Comparison of ENCODE assay signal across 22 cellular contexts in the genomic region with DNA sequence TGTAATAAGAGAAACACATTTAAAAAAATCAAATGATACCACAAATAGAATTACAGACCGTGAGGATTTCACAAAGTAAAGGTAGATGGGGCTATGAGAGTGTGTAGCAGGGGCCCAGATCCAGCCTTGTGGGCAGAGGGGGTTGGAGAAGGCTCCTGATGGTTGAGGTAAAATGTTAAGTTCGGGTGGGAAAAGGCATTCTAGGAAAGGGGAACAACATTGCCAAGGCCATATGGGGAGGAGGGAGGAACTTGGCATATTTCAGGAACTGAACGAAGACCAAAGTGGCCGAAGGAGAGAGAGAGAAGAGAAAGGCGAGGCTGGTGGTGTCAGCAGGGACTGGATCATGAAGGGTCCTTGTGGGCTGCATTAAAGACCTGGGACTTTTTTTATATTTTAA.
DNase-seq lines count a peak whose midpoint lies in the region; ATAC-seq and TF ChIP-seq lines count a peak whose summit lies in the region.
"Had no signal": no experiment of that assay in that cellular context is flagged by ENCODE, and none has a peak within 500 bp of the region (broad histone marks: within the 10 kb centered on the region; RNA-seq: fewer than 3 reads in every experiment).

No MANE protein-coding gene starts in this region.

- H3K9me3 ChIP-seq in spleen, result peaks cover 0 to 4% (median 0%) of the 10 kb centered on the region in 8 donors
- H3K9me3 ChIP-seq: neutrophil, testis had no signal

- peaks cover 5% of the 10 kb centered on the region for H3K9me3 Mint-ChIP-seq in activated naive CD4-positive, alpha-beta T cell treated with anti-CD3 and anti-CD28 coated beads for 36 hours
- H3K9me3 Mint-ChIP-seq in activated naive CD4-positive, alpha-beta T cell treated with anti-CD3 and anti-CD28 coated beads, Interleukin-2, amount 10 ng/mL, durations not matched to agents 7 days and 5 days, result peaks cover 9% of the 10 kb centered on the region
- no peaks in the 10 kb centered on the region for H3K9me3 Mint-ChIP-seq in activated B cell treated with CpG ODN at 0.5 μM for 24 hours
- H3K9me3 Mint-ChIP-seq in immature natural killer cell, result no peaks in the 10 kb centered on the region
- H3K9me3 Mint-ChIP-seq in stimulated activated naive B cell treated with anti-CD40 and anti-IgM and Interleukin-4, amounts not matched to agents 10 μg/mL and 1 μg/mL and 100 μg/mL, for 72 hours, result peaks cover 0 to 6% of the 10 kb centered on the region in 2 donors

- peaks cover 27% of the 10 kb centered on the region for H3K4me1 Mint-ChIP-seq in activated naive CD4-positive, alpha-beta T cell treated with anti-CD3 and anti-CD28 coated beads for 36 hours (ENCODE audit: low read depth)
- peaks cover 3% of the 10 kb centered on the region for H3K4me1 Mint-ChIP-seq in activated naive CD4-positive, alpha-beta T cell treated with anti-CD3 and anti-CD28 coated beads, Interleukin-2, amount 10 ng/mL, durations not matched to agents 7 days and 5 days
- H3K4me1 Mint-ChIP-seq in activated B cell treated with CpG ODN at 0.5 μM for 24 hours (peaks cover 28% of the 10 kb centered on the region), immature natural killer cell (peaks cover 38 to 56% of the 10 kb centered on the region in 2 donors)
- peaks cover 31 to 58% of the 10 kb centered on the region in 2 donors for H3K4me1 Mint-ChIP-seq in stimulated activated naive B cell treated with anti-CD40 and anti-IgM and Interleukin-4, amounts not matched to agents 10 μg/mL and 1 μg/mL and 100 μg/mL, for 72 hours

- CTCF ChIA-PET in activated naive CD4-positive, alpha-beta T cell treated with anti-CD3 and anti-CD28 coated beads for 36 hours (lab: Charles Lee), result interaction anchor here (1.5 kb wide), 1 partner anchor 11 kb away, joined by 6 read pairs; no protein-coding TSS in a partner anchor
- CTCF ChIA-PET in activated naive CD4-positive, alpha-beta T cell treated with anti-CD3 and anti-CD28 coated beads, Interleukin-2, amount 10 ng/mL, durations not matched to agents 7 days and 5 days (lab: Charles Lee), result no interaction called here
- CTCF ChIA-PET in activated B cell treated with CpG ODN at 0.5 μM for 24 hours (lab: Charles Lee), result no interaction called here

- WGBS in spleen, 5 donors, result 42 to 64% (median 60%) methylated on average over 5 of the region's 5 CpGs

- no peak for TF ChIP-seq CTCF in activated B cell treated with CpG ODN at 0.5 μM for 24 hours (IDR thresholded peaks at IDR 0.05)
- TF ChIP-seq CTCF in spleen (IDR thresholded peaks at IDR 0.05 in 8 of 11, conservative IDR thresholded peaks at IDR 0.05 in 3 of 11), result no peak

- intact Hi-C loops in activated naive CD4-positive, alpha-beta T cell treated with anti-CD3 and anti-CD28 coated beads for 36 hours (cut with micrococcal nuclease), result no loop called here
- intact Hi-C loops in activated B cell treated with CpG ODN at 0.5 μM for 24 hours (cut with micrococcal nuclease), result no loop called here
- intact Hi-C loops in spleen (cut with DNase I; ENCODE audit: low total_unique reads), result no loop called here

- no peak for ATAC-seq in activated B cell treated with CpG ODN at 0.5 μM for 24 hours (ENCODE audit: low read depth)
- no peak for ATAC-seq in stimulated activated naive B cell treated with anti-CD40 and anti-IgM and Interleukin-4, amounts not matched to agents 10 μg/mL and 1 μg/mL and 100 μg/mL, for 72 hours (replicated peaks)
- no peak for ATAC-seq in GM21529 (IDR thresholded peaks at IDR 0.05; ENCODE audit: unreplicated experiment)
- ATAC-seq: GM12878 had no signal

- peak overlapping the region; percentile 14 for H3K27ac Mint-ChIP-seq in activated naive CD4-positive, alpha-beta T cell treated with anti-CD3 and anti-CD28 coated beads for 36 hours
- H3K27ac Mint-ChIP-seq in activated naive CD4-positive, alpha-beta T cell treated with anti-CD3 and anti-CD28 coated beads, Interleukin-2, amount 10 ng/mL, durations not matched to agents 7 days and 5 days, result no peak overlapping the region
- H3K27ac Mint-ChIP-seq in activated B cell treated with CpG ODN at 0.5 μM for 24 hours, result peak overlapping the region; percentile 46
- H3K27ac Mint-ChIP-seq in immature natural killer cell, result peak overlapping the region in 4 of 6 donors; percentile 15 to 61 (median 38)
- H3K27ac Mint-ChIP-seq in stimulated activated naive B cell treated with anti-CD40 and anti-IgM and Interleukin-4, amounts not matched to agents 10 μg/mL and 1 μg/mL and 100 μg/mL, for 72 hours, result peak overlapping the region; percentile 33
- H3K27ac Mint-ChIP-seq: activated naive CD8-positive, alpha-beta T cell treated with anti-CD3 and anti-CD28 coated beads, Interleukin-2, amount 10 ng/mL, durations not matched to agents 7 days and 5 days had no signal

- H3K4me3 ChIP-seq in spleen, result no peak overlapping the region
- H3K4me3 ChIP-seq: BLaER1, GM12878 had no signal

- H3K4me3 Mint-ChIP-seq in activated naive CD4-positive, alpha-beta T cell treated with anti-CD3 and anti-CD28 coated beads for 36 hours, result no peak overlapping the region
- H3K4me3 Mint-ChIP-seq in activated naive CD4-positive, alpha-beta T cell treated with anti-CD3 and anti-CD28 coated beads, Interleukin-2, amount 10 ng/mL, durations not matched to agents 7 days and 5 days, result no peak overlapping the region
- H3K4me3 Mint-ChIP-seq in activated B cell treated with CpG ODN at 0.5 μM for 24 hours, result no peak overlapping the region
- H3K4me3 Mint-ChIP-seq in immature natural killer cell, result no peak overlapping the region
- no peak overlapping the region for H3K4me3 Mint-ChIP-seq in stimulated activated naive B cell treated with anti-CD40 and anti-IgM and Interleukin-4, amounts not matched to agents 10 μg/mL and 1 μg/mL and 100 μg/mL, for 72 hours
- H3K4me3 Mint-ChIP-seq: activated naive CD8-positive, alpha-beta T cell treated with anti-CD3 and anti-CD28 coated beads, Interleukin-2, amount 10 ng/mL, durations not matched to agents 7 days and 5 days had no signal

- DNase-seq in activated naive CD4-positive, alpha-beta T cell treated with anti-CD3 and anti-CD28 coated beads for 36 hours, result peak; percentile 1
- DNase-seq in activated naive CD4-positive, alpha-beta T cell treated with anti-CD3 and anti-CD28 coated beads, Interleukin-2, amount 10 ng/mL, durations not matched to agents 7 days and 5 days, result no peak
- DNase-seq in activated B cell treated with CpG ODN at 0.5 μM for 24 hours (no peak), immature natural killer cell (no peak), cerebellar cortex (ENCODE audit: low spot score) (no peak), spleen (no peak)
- no peak for DNase-seq in stimulated activated naive B cell treated with anti-CD40 and anti-IgM and Interleukin-4, amounts not matched to agents 10 μg/mL and 1 μg/mL and 100 μg/mL, for 72 hours
- DNase-seq: Calu3; central memory CD4-positive, alpha-beta T cell; glutamatergic neuron; HCEC 1CT; mammary epithelial cell; NCI-H1048; NCI-H1930; NCI-H69; testis had no signal

- H3K36me3 ChIP-seq in spleen, result peaks cover 0 to 78% (median 36%) of the 10 kb centered on the region in 6 donors
- H3K36me3 ChIP-seq: neutrophil had no signal

- H3K36me3 Mint-ChIP-seq in activated naive CD4-positive, alpha-beta T cell treated with anti-CD3 and anti-CD28 coated beads for 36 hours (ENCODE audit: low read depth), result peaks cover 62% of the 10 kb centered on the region
- H3K36me3 Mint-ChIP-seq in activated naive CD4-positive, alpha-beta T cell treated with anti-CD3 and anti-CD28 coated beads, Interleukin-2, amount 10 ng/mL, durations not matched to agents 7 days and 5 days, result peaks cover 83% of the 10 kb centered on the region
- H3K36me3 Mint-ChIP-seq in activated B cell treated with CpG ODN at 0.5 μM for 24 hours (ENCODE audit: low read depth) (peaks cover 92% of the 10 kb centered on the region), immature natural killer cell (peaks cover 29 to 75% (median 38%) of the 10 kb centered on the region in 3 donors)
- peaks cover 50 to 91% of the 10 kb centered on the region in 2 donors for H3K36me3 Mint-ChIP-seq in stimulated activated naive B cell treated with anti-CD40 and anti-IgM and Interleukin-4, amounts not matched to agents 10 μg/mL and 1 μg/mL and 100 μg/mL, for 72 hours

- H3K27me3 ChIP-seq in spleen (replicated peaks in 1 of 7), result no peaks in the 10 kb centered on the region
- H3K27me3 ChIP-seq: BLaER1, testis had no signal

- H3K27ac ChIP-seq in spleen, result no peak overlapping the region
- H3K27ac ChIP-seq: BLaER1, HL-60, neutrophil, testis had no signal

- H3K27me3 Mint-ChIP-seq in activated naive CD4-positive, alpha-beta T cell treated with anti-CD3 and anti-CD28 coated beads for 36 hours (ENCODE audit: low read depth), result no peaks in the 10 kb centered on the region
- no peaks in the 10 kb centered on the region for H3K27me3 Mint-ChIP-seq in activated naive CD4-positive, alpha-beta T cell treated with anti-CD3 and anti-CD28 coated beads, Interleukin-2, amount 10 ng/mL, durations not matched to agents 7 days and 5 days
- no peaks in the 10 kb centered on the region for H3K27me3 Mint-ChIP-seq in activated B cell treated with CpG ODN at 0.5 μM for 24 hours
- peaks cover 0 to 12% (median 7%) of the 10 kb centered on the region in 3 donors for H3K27me3 Mint-ChIP-seq in immature natural killer cell (ENCODE audit: low read depth in 3 of 3)
- H3K27me3 Mint-ChIP-seq in stimulated activated naive B cell treated with anti-CD40 and anti-IgM and Interleukin-4, amounts not matched to agents 10 μg/mL and 1 μg/mL and 100 μg/mL, for 72 hours, result no peaks in the 10 kb centered on the region
- H3K27me3 Mint-ChIP-seq: activated naive CD8-positive, alpha-beta T cell treated with anti-CD3 and anti-CD28 coated beads, Interleukin-2, amount 10 ng/mL, durations not matched to agents 7 days and 5 days had no signal

- TF ChIP-seq POLR2A in spleen (IDR thresholded peaks at IDR 0.05), result no peak

- H3K4me1 ChIP-seq in spleen, result peaks cover 0 to 21% (median 0%) of the 10 kb centered on the region in 6 donors
- H3K4me1 ChIP-seq: testis had no signal

- POLR2A ChIA-PET in activated B cell treated with CpG ODN at 0.5 μM for 24 hours (lab: Charles Lee), result no interaction called here
